Comparison of ENCODE assay signal across 2 cellular contexts in the genomic region with DNA sequence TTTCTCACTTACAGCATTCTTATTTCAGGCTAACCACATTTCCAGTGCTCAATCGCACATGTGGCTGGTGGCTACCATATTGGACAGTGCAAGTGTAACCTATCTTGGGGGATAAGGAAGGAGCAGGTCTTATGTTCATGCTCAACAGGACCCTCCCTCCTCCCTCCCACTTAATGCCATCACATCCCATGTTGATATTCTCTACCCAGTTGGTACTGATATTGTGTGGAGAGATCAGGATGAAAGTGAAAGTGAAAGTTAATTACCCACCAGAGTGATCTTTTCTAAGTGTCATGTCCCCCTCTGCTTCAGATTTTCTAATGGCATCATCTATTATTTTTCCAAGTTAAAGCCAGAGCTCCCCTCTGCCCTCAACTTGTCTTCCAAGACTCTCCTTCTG.
TF ChIP-seq lines count a peak whose summit lies in the region.

No MANE protein-coding gene starts in this region.

TF ChIP-seq in HepG2, 621 proteins besides CTCF, POLR2A, EP300 and RAD21 (continues in another document):
- no peak for TF ChIP-seq MAFF (IDR thresholded peaks at IDR 0.05; ENCODE audit: low read depth, low read length)
- TF ChIP-seq SMYD3 (CRISPR knock-in tag; IDR thresholded peaks at IDR 0.05): no peak
- TF ChIP-seq ZFYVE20 (CRISPR knock-in tag; IDR thresholded peaks at IDR 0.05; ENCODE audit: borderline replicate concordance, low read depth): no peak
- TF ChIP-seq ZFP37 (CRISPR knock-in tag; IDR thresholded peaks at IDR 0.05; ENCODE audit: borderline replicate concordance): no peak
- TF ChIP-seq, protein P1, sequence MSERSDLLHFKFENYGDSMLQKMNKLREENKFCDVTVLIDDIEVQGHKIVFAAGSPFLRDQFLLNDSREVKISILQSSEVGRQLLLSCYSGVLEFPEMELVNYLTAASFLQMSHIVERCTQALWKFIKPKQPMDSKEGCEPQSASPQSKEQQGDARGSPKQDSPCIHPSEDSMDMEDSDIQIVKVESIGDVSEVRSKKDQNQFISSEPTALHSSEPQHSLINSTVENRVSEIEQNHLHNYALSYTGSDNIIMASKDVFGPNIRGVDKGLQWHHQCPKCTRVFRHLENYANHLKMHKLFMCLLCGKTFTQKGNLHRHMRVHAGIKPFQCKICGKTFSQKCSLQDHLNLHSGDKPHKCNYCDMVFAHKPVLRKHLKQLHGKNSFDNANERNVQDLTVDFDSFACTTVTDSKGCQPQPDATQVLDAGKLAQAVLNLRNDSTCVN (CRISPR knock-in tag; IDR thresholded peaks at IDR 0.05; ENCODE audit: borderline replicate concordance): no peak
- TF ChIP-seq, protein P2, sequence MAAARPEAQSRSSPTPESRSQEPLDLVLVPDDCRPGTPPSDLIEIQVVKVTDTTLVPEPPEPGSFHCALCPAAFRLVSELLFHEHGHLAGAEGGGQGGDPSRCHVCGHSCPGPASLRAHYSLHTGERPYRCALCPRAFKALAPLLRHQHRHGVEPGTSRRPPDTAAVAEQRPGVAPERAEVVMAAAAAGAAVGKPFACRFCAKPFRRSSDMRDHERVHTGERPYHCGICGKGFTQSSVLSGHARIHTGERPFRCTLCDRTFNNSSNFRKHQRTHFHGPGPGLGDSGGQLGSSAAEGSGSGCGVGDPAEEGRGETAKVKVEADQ (CRISPR knock-in tag; IDR thresholded peaks at IDR 0.05; ENCODE audit: borderline replicate concordance): no peak
- no peak for TF ChIP-seq TBX3 (IDR thresholded peaks at IDR 0.05; ENCODE audit: borderline replicate concordance)
- no peak for TF ChIP-seq ZNF263 (CRISPR knock-in tag; IDR thresholded peaks at IDR 0.05)
- no peak for TF ChIP-seq TEAD2 (CRISPR knock-in tag; IDR thresholded peaks at IDR 0.05)
- no peak for TF ChIP-seq CERS6 (CRISPR knock-in tag; IDR thresholded peaks at IDR 0.05)
- TF ChIP-seq, protein P3, sequence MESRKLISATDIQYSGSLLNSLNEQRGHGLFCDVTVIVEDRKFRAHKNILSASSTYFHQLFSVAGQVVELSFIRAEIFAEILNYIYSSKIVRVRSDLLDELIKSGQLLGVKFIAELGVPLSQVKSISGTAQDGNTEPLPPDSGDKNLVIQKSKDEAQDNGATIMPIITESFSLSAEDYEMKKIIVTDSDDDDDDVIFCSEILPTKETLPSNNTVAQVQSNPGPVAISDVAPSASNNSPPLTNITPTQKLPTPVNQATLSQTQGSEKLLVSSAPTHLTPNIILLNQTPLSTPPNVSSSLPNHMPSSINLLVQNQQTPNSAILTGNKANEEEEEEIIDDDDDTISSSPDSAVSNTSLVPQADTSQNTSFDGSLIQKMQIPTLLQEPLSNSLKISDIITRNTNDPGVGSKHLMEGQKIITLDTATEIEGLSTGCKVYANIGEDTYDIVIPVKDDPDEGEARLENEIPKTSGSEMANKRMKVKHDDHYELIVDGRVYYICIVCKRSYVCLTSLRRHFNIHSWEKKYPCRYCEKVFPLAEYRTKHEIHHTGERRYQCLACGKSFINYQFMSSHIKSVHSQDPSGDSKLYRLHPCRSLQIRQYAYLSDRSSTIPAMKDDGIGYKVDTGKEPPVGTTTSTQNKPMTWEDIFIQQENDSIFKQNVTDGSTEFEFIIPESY (CRISPR knock-in tag; IDR thresholded peaks at IDR 0.05): no peak
- no peak for TF ChIP-seq SIX4 (CRISPR knock-in tag; IDR thresholded peaks at IDR 0.05)
- TF ChIP-seq REST (IDR thresholded peaks at IDR 0.05; ENCODE audit: borderline replicate concordance in 1 of 2, low read depth in 1 of 2, low read length in 2 of 2): no peak
- TF ChIP-seq BRD4 (CRISPR knock-in tag; IDR thresholded peaks at IDR 0.05): no peak
- TF ChIP-seq, protein P4, sequence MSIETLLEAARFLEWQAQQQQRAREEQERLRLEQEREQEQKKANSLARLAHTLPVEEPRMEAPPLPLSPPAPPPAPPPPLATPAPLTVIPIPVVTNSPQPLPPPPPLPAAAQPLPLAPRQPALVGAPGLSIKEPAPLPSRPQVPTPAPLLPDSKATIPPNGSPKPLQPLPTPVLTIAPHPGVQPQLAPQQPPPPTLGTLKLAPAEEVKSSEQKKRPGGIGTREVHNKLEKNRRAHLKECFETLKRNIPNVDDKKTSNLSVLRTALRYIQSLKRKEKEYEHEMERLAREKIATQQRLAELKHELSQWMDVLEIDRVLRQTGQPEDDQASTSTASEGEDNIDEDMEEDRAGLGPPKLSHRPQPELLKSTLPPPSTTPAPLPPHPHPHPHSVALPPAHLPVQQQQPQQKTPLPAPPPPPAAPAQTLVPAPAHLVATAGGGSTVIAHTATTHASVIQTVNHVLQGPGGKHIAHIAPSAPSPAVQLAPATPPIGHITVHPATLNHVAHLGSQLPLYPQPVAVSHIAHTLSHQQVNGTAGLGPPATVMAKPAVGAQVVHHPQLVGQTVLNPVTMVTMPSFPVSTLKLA (IDR thresholded peaks at IDR 0.05): no peak
- TF ChIP-seq RXRA (CRISPR knock-in tag; IDR thresholded peaks at IDR 0.05): no peak
- no peak for TF ChIP-seq DR1 (CRISPR knock-in tag; IDR thresholded peaks at IDR 0.05)
- TF ChIP-seq FOXA1 (IDR thresholded peaks at IDR 0.05): no peak
- TF ChIP-seq FOXA1 (CRISPR knock-in tag; IDR thresholded peaks at IDR 0.05): no peak

TF ChIP-seq in endothelial cell of umbilical vein, 7 proteins besides CTCF, POLR2A, EP300 and RAD21:
- TF ChIP-seq JUN (IDR thresholded peaks at IDR 0.05; ENCODE audit: borderline replicate concordance, insufficient read depth, insufficient read length, low read depth) (no peak), MYC (IDR thresholded peaks at IDR 0.05; ENCODE audit: low read depth, low read length) (no peak), FOS (IDR thresholded peaks at IDR 0.05; ENCODE audit: borderline replicate concordance, insufficient read depth, low read length) (no peak), GATA2 (IDR thresholded peaks at IDR 0.05; ENCODE audit: insufficient read depth, insufficient read length, low read depth, low read length) (no peak)
- TF ChIP-seq, protein P5, sequence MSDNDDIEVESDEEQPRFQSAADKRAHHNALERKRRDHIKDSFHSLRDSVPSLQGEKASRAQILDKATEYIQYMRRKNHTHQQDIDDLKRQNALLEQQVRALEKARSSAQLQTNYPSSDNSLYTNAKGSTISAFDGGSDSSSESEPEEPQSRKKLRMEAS (IDR thresholded peaks at IDR 0.05; ENCODE audit: insufficient read depth, insufficient read length): no peak
